ENCODE assay signal across 8 cellular contexts in the genomic region with DNA sequence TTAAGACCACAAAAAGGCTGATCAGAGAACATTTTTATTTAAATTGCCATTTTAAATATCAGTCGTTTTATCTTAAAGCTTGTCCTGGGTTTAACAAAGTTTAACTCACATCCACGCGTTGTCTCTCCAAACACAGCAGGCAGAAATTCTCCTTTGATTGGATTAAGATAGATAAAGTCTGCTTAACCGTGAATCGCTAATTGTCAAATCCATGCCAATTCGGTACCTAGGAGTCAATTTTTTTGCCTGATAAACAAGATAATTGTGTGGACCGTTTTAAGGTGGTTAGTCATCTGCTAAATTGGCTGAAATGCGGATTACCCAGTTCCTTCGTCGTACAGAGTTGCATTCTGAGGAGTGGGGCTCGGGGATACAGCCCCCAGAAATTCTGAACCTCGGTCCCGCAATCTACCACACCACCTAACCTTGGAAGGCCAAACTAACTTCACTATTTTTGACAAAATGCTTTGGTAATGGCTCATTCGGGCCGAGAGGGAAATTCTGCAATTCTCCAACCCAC. TPM values are rescaled to one million over a fixed set of nuclear protein-coding genes. Genes with fewer than 3 reads are reported as not detected.
A peak's percentile ranks its signal among the peaks of the same experiment; 100 is the strongest.
DNase-seq lines count a peak whose midpoint lies in the region; FAIRE-seq and TF ChIP-seq lines count a peak whose summit lies in the region.

No MANE protein-coding gene starts in this region.

- TF ChIP-seq CTCF in H9 (conservative IDR thresholded peaks at IDR 0.05) (no peak), SK-N-SH (IDR thresholded peaks at IDR 0.05) (no peak), fibroblast of the aortic adventitia (IDR thresholded peaks at IDR 0.05; ENCODE audit: insufficient read depth, low read length) (no peak), retinal pigment epithelial cell (conservative IDR thresholded peaks at IDR 0.05; ENCODE audit: low read depth, low read length) (no peak)

- H3T11ph ChIP-seq in H9 (ENCODE audit: low read length), result no peak overlapping the region

- H4K20me1 ChIP-seq in H9 (ENCODE audit: control insufficient read depth, insufficient read depth, insufficient read length) (no peaks in the 10 kb centered on the region), SK-N-SH (ENCODE audit: insufficient read depth) (peaks cover 34% of the 10 kb centered on the region)

- CTCF ChIA-PET in SK-N-SH (lab: Yijun Ruan, JAX), result interaction anchor here (0.7 to 2.7 kb wide), 10 partner anchors 11 to 280 kb away, joined by 3 to 14 read pairs (median 6); no protein-coding TSS in a partner anchor

- H3K4me1 Mint-ChIP-seq in H9, result peaks cover 45 to 56% of the 10 kb centered on the region in 2 experiments

- no peaks in the 10 kb centered on the region for H3K9me2 ChIP-seq in SK-N-SH

- FAIRE-seq in frontal cortex (lab: Jason Lieb, UNC), result no peak

- no peak overlapping the region for H2BK12ac ChIP-seq in H9 (ENCODE audit: insufficient read length, low read depth, low read length)

- no peaks in the 10 kb centered on the region for H3K79me1 ChIP-seq in H9 (ENCODE audit: insufficient read depth, low read depth, low read length, poor library complexity, severe bottlenecking)

- no peak overlapping the region for H4K8ac ChIP-seq in H9 (replicated peaks; ENCODE audit: insufficient read length, low read depth, low read length)

- peaks cover 8% of the 10 kb centered on the region for H3K23me2 ChIP-seq in H9 (ENCODE audit: insufficient read length, low read depth, low read length, poor library complexity, severe bottlenecking)

- no peak overlapping the region for H4K91ac ChIP-seq in H9 (ENCODE audit: insufficient read length, low read depth, low read length)

- DNase-seq in H9, result no peak
- DNase-seq in SK-N-SH, result no peak
- DNase-seq in fibroblast of the aortic adventitia (ENCODE audit: low read depth), result no peak
- DNase-seq in retinal pigment epithelial cell (ENCODE audit: low read depth), result no peak
- no peak for DNase-seq in epidermal melanocyte (ENCODE audit: insufficient read length, low spot score)
- DNase-seq in frontal cortex (ENCODE audit: low spot score in 2 of 2), result no peak
- DNase-seq in activated CD8-positive, alpha-beta memory T cell treated with anti-CD3 and anti-CD28 coated beads, Interleukin-2, amount 50 U/mL, for 48 hours, result no peak
- DNase-seq in NCI-H1694 treated with DMSO at 0.1 percent for 48 hours (lab: John Stamatoyannopoulos, UW), result no peak

- WGBS in H9 (ENCODE audit: extremely low coverage, insufficient read length, low lambda C conversion rate), result no CpG with 5 or more reads among the region's 15 CpGs
- WGBS in SK-N-SH (ENCODE audit: low lambda C conversion rate), result 13% methylated on average over 15 of the region's 15 CpGs

- H3K9me3 Mint-ChIP-seq in H9, result no peaks in the 10 kb centered on the region

- H2BK20ac ChIP-seq in H9 (ENCODE audit: low read depth, low read length, poor library complexity, severe bottlenecking), result no peak overlapping the region

- no peak for TF ChIP-seq EP300 in SK-N-SH (IDR thresholded peaks at IDR 0.05; ENCODE audit: borderline replicate concordance in 1 of 2, low read depth in 1 of 2, low read length in 1 of 2)

- peaks cover 20% of the 10 kb centered on the region for H3F3A ChIP-seq in SK-N-SH (replicated peaks; ENCODE audit: insufficient read depth)

- H3K4me3 ChIP-seq in SK-N-SH (ENCODE audit: low read depth in 2 of 2, low read length in 1 of 2) (peak overlapping the region; percentile 88 to 98), fibroblast of the aortic adventitia (ENCODE audit: low read depth, low read length) (peak overlapping the region; percentile 84), retinal pigment epithelial cell (ENCODE audit: low read length) (peak overlapping the region; percentile 89)

- H3K27ac Mint-ChIP-seq in H9, result peak overlapping the region; percentile 99 to 100 (median 99)

- H3K4me2 ChIP-seq in H9 (ENCODE audit: insufficient read depth, insufficient read length, low read length), result peak overlapping the region; percentile 80
- peak overlapping the region; percentile 84 for H3K4me2 ChIP-seq in SK-N-SH

- H3K4ac ChIP-seq in H9 (ENCODE audit: low read depth, low read length), result no peak overlapping the region

- H4K5ac ChIP-seq in H9 (ENCODE audit: insufficient read length, low read depth, low read length), result peak overlapping the region; percentile 0

- POLR2A ChIA-PET in SK-N-SH (lab: Yijun Ruan, JAX), result interaction anchor here (1.0 to 1.9 kb wide), 4 partner anchors 10 to 68 kb away, joined by 4 to 8 read pairs (median 5); a partner anchor contains a TSS

- no peak overlapping the region for H3K23ac ChIP-seq in H9 (ENCODE audit: insufficient read length, low read depth, low read length)

- H2BK15ac ChIP-seq in H9 (ENCODE audit: low read depth, low read length), result no peak overlapping the region

- no peak overlapping the region for H2BK120ac ChIP-seq in H9 (ENCODE audit: low read depth, low read length, poor library complexity, severe bottlenecking)

- H3K18ac ChIP-seq in H9 (ENCODE audit: insufficient read length, low read depth, low read length), result peak overlapping the region; percentile 36

- H3K79me2 ChIP-seq in H9 (ENCODE audit: insufficient read depth, low read length), result peaks cover 21% of the 10 kb centered on the region; the same call in 1 of the 2 replicates
- peaks cover 49% of the 10 kb centered on the region for H3K79me2 ChIP-seq in SK-N-SH (ENCODE audit: insufficient read depth)

- H3K9ac ChIP-seq in H9 (ENCODE audit: extremely low read depth, insufficient read length, low read length), result peak overlapping the region; percentile 87
- peak overlapping the region; percentile 99 for H3K9ac ChIP-seq in SK-N-SH

- no peak overlapping the region for H2AFZ ChIP-seq in H9 (ENCODE audit: low read length)
- H2AFZ ChIP-seq in SK-N-SH (ENCODE audit: low read depth), result peak overlapping the region; percentile 58

- H3K27ac ChIP-seq in H9 (ENCODE audit: insufficient read length, low read depth, low read length), result peak overlapping the region; percentile 47
- H3K27ac ChIP-seq in SK-N-SH (ENCODE audit: low read depth in 2 of 2, low read length in 1 of 2), result peak overlapping the region; percentile 95 to 99

- peak overlapping the region; percentile 96 to 97 for H3K4me3 Mint-ChIP-seq in H9

- peak overlapping the region; percentile 2 for H2BK5ac ChIP-seq in H9 (ENCODE audit: insufficient read length, low read length)

- H3K9me3 ChIP-seq in H9 (ENCODE audit: control insufficient read depth, low read depth, low read length) (no peaks in the 10 kb centered on the region), SK-N-SH (no peaks in the 10 kb centered on the region)

- peaks cover 24 to 38% (median 33%) of the 10 kb centered on the region in 3 experiments; a peak in 6 of 7 replicates for H3K36me3 Mint-ChIP-seq in H9 (ENCODE audit: insufficient read depth in 1 of 3, low read depth in 3 of 3)

- H3K27me3 ChIP-seq in H9 (ENCODE audit: insufficient read depth, low read length), result no peaks in the 10 kb centered on the region
- H3K27me3 ChIP-seq in SK-N-SH (ENCODE audit: insufficient read depth), result no peaks in the 10 kb centered on the region

- H3K14ac ChIP-seq in H9 (ENCODE audit: insufficient read depth, low read length), result peak overlapping the region; percentile 40; the same call in 1 of the 2 replicates

- no peak overlapping the region for H2AK5ac ChIP-seq in H9 (ENCODE audit: insufficient read length, low read length)

- no peak for TF ChIP-seq RAD21 in SK-N-SH (IDR thresholded peaks at IDR 0.05; ENCODE audit: low read length)

- no peaks in the 10 kb centered on the region for H3K4me1 ChIP-seq in H9 (ENCODE audit: insufficient read depth, low read length)
- H3K4me1 ChIP-seq in SK-N-SH (ENCODE audit: control insufficient read depth in 1 of 2, insufficient read depth in 2 of 2, low read depth in 1 of 2, low read length in 1 of 2), result peaks cover 11 to 15% of the 10 kb centered on the region in 2 experiments; a peak in 3 of 4 replicates

- no peaks in the 10 kb centered on the region for H3K27me3 Mint-ChIP-seq in H9 (ENCODE audit: low read depth)

- H3K56ac ChIP-seq in H9 (ENCODE audit: insufficient read length, low read depth, low read length), result no peak overlapping the region

- peaks cover 29 to 34% of the 10 kb centered on the region in 2 experiments for H3K36me3 ChIP-seq in SK-N-SH (replicated peaks in 1 of 2; ENCODE audit: control insufficient read depth in 1 of 2, insufficient read depth in 2 of 2, low read length in 1 of 2)

TF ChIP-seq in SK-N-SH, 30 proteins besides CTCF, POLR2A, EP300 and RAD21 (continues in another document):
- TF ChIP-seq TCF12 (IDR thresholded peaks at IDR 0.05), result no peak
- TF ChIP-seq, protein P1, sequence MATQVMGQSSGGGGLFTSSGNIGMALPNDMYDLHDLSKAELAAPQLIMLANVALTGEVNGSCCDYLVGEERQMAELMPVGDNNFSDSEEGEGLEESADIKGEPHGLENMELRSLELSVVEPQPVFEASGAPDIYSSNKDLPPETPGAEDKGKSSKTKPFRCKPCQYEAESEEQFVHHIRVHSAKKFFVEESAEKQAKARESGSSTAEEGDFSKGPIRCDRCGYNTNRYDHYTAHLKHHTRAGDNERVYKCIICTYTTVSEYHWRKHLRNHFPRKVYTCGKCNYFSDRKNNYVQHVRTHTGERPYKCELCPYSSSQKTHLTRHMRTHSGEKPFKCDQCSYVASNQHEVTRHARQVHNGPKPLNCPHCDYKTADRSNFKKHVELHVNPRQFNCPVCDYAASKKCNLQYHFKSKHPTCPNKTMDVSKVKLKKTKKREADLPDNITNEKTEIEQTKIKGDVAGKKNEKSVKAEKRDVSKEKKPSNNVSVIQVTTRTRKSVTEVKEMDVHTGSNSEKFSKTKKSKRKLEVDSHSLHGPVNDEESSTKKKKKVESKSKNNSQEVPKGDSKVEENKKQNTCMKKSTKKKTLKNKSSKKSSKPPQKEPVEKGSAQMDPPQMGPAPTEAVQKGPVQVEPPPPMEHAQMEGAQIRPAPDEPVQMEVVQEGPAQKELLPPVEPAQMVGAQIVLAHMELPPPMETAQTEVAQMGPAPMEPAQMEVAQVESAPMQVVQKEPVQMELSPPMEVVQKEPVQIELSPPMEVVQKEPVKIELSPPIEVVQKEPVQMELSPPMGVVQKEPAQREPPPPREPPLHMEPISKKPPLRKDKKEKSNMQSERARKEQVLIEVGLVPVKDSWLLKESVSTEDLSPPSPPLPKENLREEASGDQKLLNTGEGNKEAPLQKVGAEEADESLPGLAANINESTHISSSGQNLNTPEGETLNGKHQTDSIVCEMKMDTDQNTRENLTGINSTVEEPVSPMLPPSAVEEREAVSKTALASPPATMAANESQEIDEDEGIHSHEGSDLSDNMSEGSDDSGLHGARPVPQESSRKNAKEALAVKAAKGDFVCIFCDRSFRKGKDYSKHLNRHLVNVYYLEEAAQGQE (IDR thresholded peaks at IDR 0.05; ENCODE audit: low read depth, low read length), result no peak

RNA-seq across cellular contexts. Expression of a gene that starts 0.6 kb away (rescaled TPM):
- 861 and 876 TPM in 2 replicates for total RNA-seq in H9 (2021)
- polyA plus RNA-seq in SK-N-SH (2012; rRNA removed), result 458 and 492 TPM in 2 replicates
- 622 and 790 TPM in 2 replicates for polyA plus RNA-seq in SK-N-SH (2012; cell fraction: cytosol; rRNA removed)
- polyA plus RNA-seq in SK-N-SH (2012; cell fraction: nucleus; rRNA removed), result 127 and 171 TPM in 2 replicates
- total RNA-seq in fibroblast of the aortic adventitia (ENCODE audit: low replicate concordance), result 393 and 484 TPM in 2 replicates
- total RNA-seq in frontal cortex, result 230 TPM

RNA-seq across cellular contexts. Expression of a gene that starts 49.0 kb away (rescaled TPM):
- total RNA-seq in H9 (2021) (0.20 and 0.31 TPM in 2 replicates), fibroblast of the aortic adventitia (ENCODE audit: low replicate concordance) (0.74 and 4.2 TPM in 2 replicates), frontal cortex (0.82 TPM)
- polyA plus RNA-seq in SK-N-SH (2012; rRNA removed), result 39.6 and 73.9 TPM in 2 replicates
- 71.2 and 72.6 TPM in 2 replicates for polyA plus RNA-seq in SK-N-SH (2012; cell fraction: cytosol; rRNA removed)
- 48.7 and 52.6 TPM in 2 replicates for polyA plus RNA-seq in SK-N-SH (2012; cell fraction: nucleus; rRNA removed)
